In genomic region chr5:20656262-20656661, GRCh38 we compare ENCODE assay signal across 20 cellular contexts.
DNase-seq lines count a peak whose midpoint lies in the region; ATAC-seq and TF ChIP-seq lines count a peak whose summit lies in the region.
"Had no signal": no experiment of that assay in that cellular context is flagged by ENCODE, and none has a peak within 500 bp of the region (broad histone marks: within the 10 kb centered on the region; RNA-seq: fewer than 3 reads in every experiment).

No MANE protein-coding gene starts in this region.

- H3K27me3 ChIP-seq in mammary epithelial cell (ENCODE audit: insufficient read depth, low read length) (no peaks in the 10 kb centered on the region), RWPE2 (ENCODE audit: insufficient read depth, poor library complexity, severe bottlenecking) (no peaks in the 10 kb centered on the region)
- H3K27me3 ChIP-seq: BLaER1 had no signal

- no peaks in the 10 kb centered on the region for H3K4me1 ChIP-seq in mammary epithelial cell (ENCODE audit: insufficient read depth, low read length)
- peaks cover 6% of the 10 kb centered on the region for H3K4me1 ChIP-seq in RWPE2 (ENCODE audit: insufficient read depth, poor library complexity, severe bottlenecking)
- H3K4me1 ChIP-seq: BLaER1 had no signal

- H3K9me3 ChIP-seq in mammary epithelial cell (replicated peaks; ENCODE audit: insufficient read depth, low read length) (no peaks in the 10 kb centered on the region), RWPE2 (ENCODE audit: severe bottlenecking) (no peaks in the 10 kb centered on the region)
- H3K9me3 ChIP-seq: BLaER1 had no signal

- dilution Hi-C loops in mammary epithelial cell (cut with HindIII; ENCODE audit: low sequenced_read_pairs): no loop called here

- no peak overlapping the region for H3K4me2 ChIP-seq in mammary epithelial cell (ENCODE audit: insufficient read depth, low read depth, low read length)
- H3K4me2 ChIP-seq: BLaER1 had no signal

- no TSS peak for BruUV-seq in mammary epithelial cell (replicated peaks; lab: Mats Ljungman, UMichigan)
- BruUV-seq in MCF 10A (replicated peaks; lab: Mats Ljungman, UMichigan): no TSS peak

- H3K27ac Mint-ChIP-seq in MCF 10A (ENCODE audit: low read depth, unreplicated experiment): no peak overlapping the region
- no peak overlapping the region for H3K27ac Mint-ChIP-seq in activated naive CD4-positive, alpha-beta T cell treated with anti-CD3 and anti-CD28 coated beads for 36 hours
- H3K27ac Mint-ChIP-seq: B cell; CD4-positive, CD25-positive, alpha-beta regulatory T cell; CD8-positive, alpha-beta T cell; H9; HFFc6 had no signal

- peaks cover 7% of the 10 kb centered on the region for H3K9me3 Mint-ChIP-seq in MCF 10A (ENCODE audit: unreplicated experiment)
- peaks cover 5% of the 10 kb centered on the region for H3K9me3 Mint-ChIP-seq in activated naive CD4-positive, alpha-beta T cell treated with anti-CD3 and anti-CD28 coated beads for 36 hours

- no peaks in the 10 kb centered on the region for H3K36me3 Mint-ChIP-seq in MCF 10A (ENCODE audit: insufficient read depth, unreplicated experiment)
- no peaks in the 10 kb centered on the region for H3K36me3 Mint-ChIP-seq in activated naive CD4-positive, alpha-beta T cell treated with anti-CD3 and anti-CD28 coated beads for 36 hours (ENCODE audit: low read depth)
- H3K36me3 Mint-ChIP-seq: CD4-positive, CD25-positive, alpha-beta regulatory T cell; CD8-positive, alpha-beta T cell had no signal

- no peaks in the 10 kb centered on the region for H3K79me2 ChIP-seq in mammary epithelial cell (ENCODE audit: insufficient read depth, low read length)

- in situ Hi-C loops in mammary epithelial cell (cut with MboI; ENCODE audit: low sequenced_read_pairs in 2 of 2): no loop called here

- TF ChIP-seq CTCF in mammary epithelial cell (conservative IDR thresholded peaks at IDR 0.05 in 1 of 2, IDR thresholded peaks at IDR 0.05 in 1 of 2; ENCODE audit: extremely low read depth in 1 of 2, insufficient read depth in 1 of 2, low read depth in 1 of 2, low read length in 2 of 2): no peak
- no peak for TF ChIP-seq CTCF in MCF 10A (IDR thresholded peaks at IDR 0.05; ENCODE audit: unreplicated experiment)
- no peak for TF ChIP-seq CTCF in RWPE2 (IDR thresholded peaks at IDR 0.05; ENCODE audit: poor library complexity, severe bottlenecking)
- TF ChIP-seq CTCF in epithelial cell of esophagus (IDR thresholded peaks at IDR 0.05; ENCODE audit: insufficient read depth, low read depth, low read length, missing control alignments): no peak

- CTCF ChIA-PET in mammary epithelial cell (lab: Charles Lee; ENCODE audit: low non-redundant PET) (no interaction called here), MCF 10A (lab: Yijun Ruan, JAX) (no interaction called here)
- CTCF ChIA-PET in activated naive CD4-positive, alpha-beta T cell treated with anti-CD3 and anti-CD28 coated beads for 36 hours (lab: Charles Lee): no interaction called here

- H3K27me3 Mint-ChIP-seq in MCF 10A (ENCODE audit: insufficient read depth, unreplicated experiment): no peaks in the 10 kb centered on the region
- H3K27me3 Mint-ChIP-seq in activated naive CD4-positive, alpha-beta T cell treated with anti-CD3 and anti-CD28 coated beads for 36 hours (ENCODE audit: low read depth): no peaks in the 10 kb centered on the region
- H3K27me3 Mint-ChIP-seq: B cell; CD4-positive, CD25-positive, alpha-beta regulatory T cell had no signal

- H3K4me1 Mint-ChIP-seq in MCF 10A (ENCODE audit: insufficient read depth, unreplicated experiment): no peaks in the 10 kb centered on the region
- H3K4me1 Mint-ChIP-seq in activated naive CD4-positive, alpha-beta T cell treated with anti-CD3 and anti-CD28 coated beads for 36 hours (ENCODE audit: low read depth): no peaks in the 10 kb centered on the region
- H3K4me1 Mint-ChIP-seq: B cell; CD4-positive, CD25-positive, alpha-beta regulatory T cell; H9 had no signal

- ATAC-seq in RWPE2 (ENCODE audit: low read depth): peak; percentile 27; the same call in 1 of the 3 replicates
- ATAC-seq: CD8-positive, alpha-beta T cell had no signal

- intact Hi-C loops in mammary epithelial cell (cut with micrococcal nuclease): no loop called here
- intact Hi-C loops in MCF 10A (cut with micrococcal nuclease): no loop called here
- intact Hi-C loops in activated naive CD4-positive, alpha-beta T cell treated with anti-CD3 and anti-CD28 coated beads for 36 hours (cut with micrococcal nuclease): no loop called here

- peak; percentile 13 for DNase-seq in mammary epithelial cell
- DNase-seq in MCF 10A (ENCODE audit: unreplicated experiment): no peak
- no peak for DNase-seq in RWPE2 (ENCODE audit: low spot score)
- DNase-seq in epithelial cell of esophagus (ENCODE audit: low read depth): peak; percentile 27
- DNase-seq in stimulated activated naive CD4-positive, alpha-beta T cell treated with Interleukin-2 at 50 U/mL for 16 hours (lab: John Stamatoyannopoulos, UW): no peak
- DNase-seq in activated naive CD4-positive, alpha-beta T cell treated with anti-CD3 and anti-CD28 coated beads for 36 hours: no peak
- no peak for DNase-seq in NCI-H1105 treated with DMSO at 0.1 percent for 48 hours (lab: John Stamatoyannopoulos, UW)
- DNase-seq: CD4-positive, CD25-positive, alpha-beta regulatory T cell; CD8-positive, alpha-beta T cell; DMS 273 treated with DMSO at 0.1 percent for 48 hours; DMS79; EL; GDM1; GM23248; H9; HFFc6 had no signal

- H3K4me3 ChIP-seq in mammary epithelial cell (replicated peaks in 1 of 3; ENCODE audit: insufficient read depth in 1 of 3, low read depth in 2 of 3, low read length in 3 of 3): no peak overlapping the region
- H3K4me3 ChIP-seq in RWPE2 (ENCODE audit: severe bottlenecking): no peak overlapping the region
- H3K4me3 ChIP-seq in epithelial cell of esophagus (ENCODE audit: low read length): no peak overlapping the region
- H3K4me3 ChIP-seq: BLaER1, GM23248 had no signal

- H3K36me3 ChIP-seq in mammary epithelial cell (ENCODE audit: insufficient read depth, low read length) (no peaks in the 10 kb centered on the region), RWPE2 (ENCODE audit: low read depth) (no peaks in the 10 kb centered on the region)
- H3K36me3 ChIP-seq: BLaER1 had no signal

- no peak overlapping the region for H3K4me3 Mint-ChIP-seq in MCF 10A (ENCODE audit: unreplicated experiment)
- H3K4me3 Mint-ChIP-seq in activated naive CD4-positive, alpha-beta T cell treated with anti-CD3 and anti-CD28 coated beads for 36 hours: no peak overlapping the region
- H3K4me3 Mint-ChIP-seq: B cell; CD4-positive, CD25-positive, alpha-beta regulatory T cell; CD8-positive, alpha-beta T cell; H9; HFFc6 had no signal

- H2AFZ ChIP-seq in mammary epithelial cell (ENCODE audit: low read depth, low read length): peak overlapping the region; percentile 13
- H2AFZ ChIP-seq: GM23248 had no signal

- H3K27ac ChIP-seq in mammary epithelial cell (ENCODE audit: insufficient read depth, low read depth, low read length) (no peak overlapping the region), RWPE2 (ENCODE audit: poor library complexity, severe bottlenecking) (no peak overlapping the region)
- H3K27ac ChIP-seq: 22Rv1, BLaER1, C4-2B, GM23248 had no signal

- POLR2A ChIA-PET in MCF 10A (lab: Yijun Ruan, JAX): no interaction called here

- no peaks in the 10 kb centered on the region for H4K20me1 ChIP-seq in mammary epithelial cell (ENCODE audit: insufficient read depth, low read length)
- H4K20me1 ChIP-seq: BLaER1 had no signal

- H3K9ac ChIP-seq in mammary epithelial cell (ENCODE audit: insufficient read depth, low read length): no peak overlapping the region
- H3K9ac ChIP-seq: BLaER1, GM23248 had no signal

Comparison
In these comparisons a context has a peak if more than half of its experiments do, and no peak if none do; other contexts are left out.
1. DNase-seq: peak in mammary epithelial cell (single experiment) and epithelial cell of esophagus (single experiment); none in MCF 10A (single experiment), RWPE2 (single experiment), stimulated activated naive CD4-positive, alpha-beta T cell treated with Interleukin-2 at 50 U/mL for 16 hours (single experiment), activated naive CD4-positive, alpha-beta T cell treated with anti-CD3 and anti-CD28 coated beads for 36 hours (single experiment) and NCI-H1105 treated with DMSO at 0.1 percent for 48 hours (single experiment).